2 cellular contexts compared by ENCODE assay signal in the genomic region with DNA sequence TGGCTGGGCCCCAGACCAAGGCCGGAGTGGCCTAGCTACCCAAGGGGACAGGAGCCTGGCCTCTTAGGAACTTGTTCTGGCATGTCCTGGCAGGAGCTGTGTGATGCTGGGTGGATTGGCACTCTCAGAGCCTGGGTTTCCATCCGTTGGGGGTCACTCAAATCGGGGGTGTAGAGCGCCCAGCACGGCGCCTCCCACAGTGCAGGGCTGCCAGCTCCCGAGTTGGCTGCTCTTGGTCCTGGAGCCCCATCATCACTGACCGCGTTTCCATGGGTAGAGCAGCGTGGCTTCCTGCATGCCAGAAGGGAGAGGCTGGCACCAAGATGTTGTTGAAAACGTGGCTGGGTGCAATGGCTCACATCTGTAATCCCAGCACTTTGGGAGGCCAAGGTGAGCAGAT.
TF ChIP-seq lines count a peak whose summit lies in the region.

No MANE protein-coding gene starts in this region.

TF ChIP-seq in SK-N-SH, 30 proteins besides CTCF, POLR2A, EP300 and RAD21 (continued from another document):
- TF ChIP-seq, protein P1, sequence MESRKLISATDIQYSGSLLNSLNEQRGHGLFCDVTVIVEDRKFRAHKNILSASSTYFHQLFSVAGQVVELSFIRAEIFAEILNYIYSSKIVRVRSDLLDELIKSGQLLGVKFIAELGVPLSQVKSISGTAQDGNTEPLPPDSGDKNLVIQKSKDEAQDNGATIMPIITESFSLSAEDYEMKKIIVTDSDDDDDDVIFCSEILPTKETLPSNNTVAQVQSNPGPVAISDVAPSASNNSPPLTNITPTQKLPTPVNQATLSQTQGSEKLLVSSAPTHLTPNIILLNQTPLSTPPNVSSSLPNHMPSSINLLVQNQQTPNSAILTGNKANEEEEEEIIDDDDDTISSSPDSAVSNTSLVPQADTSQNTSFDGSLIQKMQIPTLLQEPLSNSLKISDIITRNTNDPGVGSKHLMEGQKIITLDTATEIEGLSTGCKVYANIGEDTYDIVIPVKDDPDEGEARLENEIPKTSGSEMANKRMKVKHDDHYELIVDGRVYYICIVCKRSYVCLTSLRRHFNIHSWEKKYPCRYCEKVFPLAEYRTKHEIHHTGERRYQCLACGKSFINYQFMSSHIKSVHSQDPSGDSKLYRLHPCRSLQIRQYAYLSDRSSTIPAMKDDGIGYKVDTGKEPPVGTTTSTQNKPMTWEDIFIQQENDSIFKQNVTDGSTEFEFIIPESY (IDR thresholded peaks at IDR 0.05; ENCODE audit: borderline replicate concordance, low read depth), result no peak
- TF ChIP-seq GABPA (IDR thresholded peaks at IDR 0.05; ENCODE audit: low read depth) (no peak), MEF2A (IDR thresholded peaks at IDR 0.05; ENCODE audit: borderline replicate concordance, low read depth) (no peak), GATA2 (CRISPR knock-in tag; IDR thresholded peaks at IDR 0.05) (no peak), CHD2 (IDR thresholded peaks at IDR 0.05; ENCODE audit: low read length, partially characterized antibody) (no peak), EZH2phosphoT487 (IDR thresholded peaks at IDR 0.05; ENCODE audit: borderline replicate concordance, low read depth) (no peak), NRF1 (IDR thresholded peaks at IDR 0.05; ENCODE audit: low read depth, low read length) (no peak), ELF1 (IDR thresholded peaks at IDR 0.05) (no peak), FOXJ3 (CRISPR knock-in tag; IDR thresholded peaks at IDR 0.05) (no peak), TCF12 (IDR thresholded peaks at IDR 0.05) (no peak)
- TF ChIP-seq, protein P2, sequence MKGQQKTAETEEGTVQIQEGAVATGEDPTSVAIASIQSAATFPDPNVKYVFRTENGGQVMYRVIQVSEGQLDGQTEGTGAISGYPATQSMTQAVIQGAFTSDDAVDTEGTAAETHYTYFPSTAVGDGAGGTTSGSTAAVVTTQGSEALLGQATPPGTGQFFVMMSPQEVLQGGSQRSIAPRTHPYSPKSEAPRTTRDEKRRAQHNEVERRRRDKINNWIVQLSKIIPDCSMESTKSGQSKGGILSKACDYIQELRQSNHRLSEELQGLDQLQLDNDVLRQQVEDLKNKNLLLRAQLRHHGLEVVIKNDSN (IDR thresholded peaks at IDR 0.05; ENCODE audit: borderline replicate concordance, low read depth), result no peak
- TF ChIP-seq, protein P3, sequence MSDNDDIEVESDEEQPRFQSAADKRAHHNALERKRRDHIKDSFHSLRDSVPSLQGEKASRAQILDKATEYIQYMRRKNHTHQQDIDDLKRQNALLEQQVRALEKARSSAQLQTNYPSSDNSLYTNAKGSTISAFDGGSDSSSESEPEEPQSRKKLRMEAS (IDR thresholded peaks at IDR 0.05; ENCODE audit: low read depth), result no peak

TF ChIP-seq in SK-N-SH treated with all-trans-retinoic acid at 6 μM for 48 hours, 23 proteins besides CTCF, POLR2A, EP300 and RAD21 (continued from another document):
- TF ChIP-seq, protein P4, sequence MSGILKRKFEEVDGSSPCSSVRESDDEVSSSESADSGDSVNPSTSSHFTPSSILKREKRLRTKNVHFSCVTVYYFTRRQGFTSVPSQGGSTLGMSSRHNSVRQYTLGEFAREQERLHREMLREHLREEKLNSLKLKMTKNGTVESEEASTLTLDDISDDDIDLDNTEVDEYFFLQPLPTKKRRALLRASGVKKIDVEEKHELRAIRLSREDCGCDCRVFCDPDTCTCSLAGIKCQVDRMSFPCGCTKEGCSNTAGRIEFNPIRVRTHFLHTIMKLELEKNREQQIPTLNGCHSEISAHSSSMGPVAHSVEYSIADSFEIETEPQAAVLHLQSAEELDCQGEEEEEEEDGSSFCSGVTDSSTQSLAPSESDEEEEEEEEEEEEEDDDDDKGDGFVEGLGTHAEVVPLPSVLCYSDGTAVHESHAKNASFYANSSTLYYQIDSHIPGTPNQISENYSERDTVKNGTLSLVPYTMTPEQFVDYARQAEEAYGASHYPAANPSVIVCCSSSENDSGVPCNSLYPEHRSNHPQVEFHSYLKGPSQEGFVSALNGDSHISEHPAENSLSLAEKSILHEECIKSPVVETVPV (CRISPR knock-in tag; IDR thresholded peaks at IDR 0.05), result no peak
- TF ChIP-seq, protein P5, sequence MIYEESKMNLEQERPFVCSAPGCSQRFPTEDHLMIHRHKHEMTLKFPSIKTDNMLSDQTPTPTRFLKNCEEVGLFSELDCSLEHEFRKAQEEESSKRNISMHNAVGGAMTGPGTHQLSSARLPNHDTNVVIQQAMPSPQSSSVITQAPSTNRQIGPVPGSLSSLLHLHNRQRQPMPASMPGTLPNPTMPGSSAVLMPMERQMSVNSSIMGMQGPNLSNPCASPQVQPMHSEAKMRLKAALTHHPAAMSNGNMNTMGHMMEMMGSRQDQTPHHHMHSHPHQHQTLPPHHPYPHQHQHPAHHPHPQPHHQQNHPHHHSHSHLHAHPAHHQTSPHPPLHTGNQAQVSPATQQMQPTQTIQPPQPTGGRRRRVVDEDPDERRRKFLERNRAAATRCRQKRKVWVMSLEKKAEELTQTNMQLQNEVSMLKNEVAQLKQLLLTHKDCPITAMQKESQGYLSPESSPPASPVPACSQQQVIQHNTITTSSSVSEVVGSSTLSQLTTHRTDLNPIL (CRISPR knock-in tag; IDR thresholded peaks at IDR 0.05; ENCODE audit: low read depth), result no peak
- no peak for TF ChIP-seq TCF4 (CRISPR knock-in tag; IDR thresholded peaks at IDR 0.05; ENCODE audit: borderline replicate concordance)
- TF ChIP-seq, protein P6, sequence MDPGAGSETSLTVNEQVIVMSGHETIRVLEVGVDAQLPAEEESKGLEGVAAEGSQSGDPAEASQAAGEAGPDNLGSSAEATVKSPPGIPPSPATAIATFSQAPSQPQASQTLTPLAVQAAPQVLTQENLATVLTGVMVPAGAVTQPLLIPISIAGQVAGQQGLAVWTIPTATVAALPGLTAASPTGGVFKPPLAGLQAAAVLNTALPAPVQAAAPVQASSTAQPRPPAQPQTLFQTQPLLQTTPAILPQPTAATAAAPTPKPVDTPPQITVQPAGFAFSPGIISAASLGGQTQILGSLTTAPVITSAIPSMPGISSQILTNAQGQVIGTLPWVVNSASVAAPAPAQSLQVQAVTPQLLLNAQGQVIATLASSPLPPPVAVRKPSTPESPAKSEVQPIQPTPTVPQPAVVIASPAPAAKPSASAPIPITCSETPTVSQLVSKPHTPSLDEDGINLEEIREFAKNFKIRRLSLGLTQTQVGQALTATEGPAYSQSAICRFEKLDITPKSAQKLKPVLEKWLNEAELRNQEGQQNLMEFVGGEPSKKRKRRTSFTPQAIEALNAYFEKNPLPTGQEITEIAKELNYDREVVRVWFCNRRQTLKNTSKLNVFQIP (CRISPR knock-in tag; IDR thresholded peaks at IDR 0.05; ENCODE audit: borderline replicate concordance, low read depth), result no peak
